In genomic region chr17:55296171-55296695, GRCh38 we compare ENCODE assay signal across 8 cellular contexts. TPM values are rescaled to one million over a fixed set of nuclear protein-coding genes. Genes with fewer than 3 reads are reported as not detected.
"Had no signal": no experiment of that assay in that cellular context is flagged by ENCODE, and none has a peak within 500 bp of the region (broad histone marks: within the 10 kb centered on the region; RNA-seq: fewer than 3 reads in every experiment).

No MANE protein-coding gene starts in this region.

- H3K27ac ChIP-seq: lower lobe of right lung, suprapubic skin, transverse colon, vagina, WERI-Rb-1 had no signal

- H3K4me3 ChIP-seq: lower lobe of right lung, suprapubic skin, transverse colon, vagina had no signal

- DNase-seq: lower lobe of right lung had no signal

- H3K27me3 ChIP-seq: suprapubic skin, transverse colon, vagina had no signal

- H3K36me3 ChIP-seq: lower lobe of right lung, transverse colon, vagina, WERI-Rb-1 had no signal

- H3K9me3 ChIP-seq: lower lobe of right lung, suprapubic skin, transverse colon, vagina had no signal

RNA-seq across cellular contexts. Expression of gene HLF, which starts 31.5 kb away (rescaled TPM):
- total RNA-seq: dermis microvascular lymphatic vessel endothelial cell, fibroblast of villous mesenchyme, glomerular endothelial cell had no signal
